9 cellular contexts compared by ENCODE assay signal in the genomic region with DNA sequence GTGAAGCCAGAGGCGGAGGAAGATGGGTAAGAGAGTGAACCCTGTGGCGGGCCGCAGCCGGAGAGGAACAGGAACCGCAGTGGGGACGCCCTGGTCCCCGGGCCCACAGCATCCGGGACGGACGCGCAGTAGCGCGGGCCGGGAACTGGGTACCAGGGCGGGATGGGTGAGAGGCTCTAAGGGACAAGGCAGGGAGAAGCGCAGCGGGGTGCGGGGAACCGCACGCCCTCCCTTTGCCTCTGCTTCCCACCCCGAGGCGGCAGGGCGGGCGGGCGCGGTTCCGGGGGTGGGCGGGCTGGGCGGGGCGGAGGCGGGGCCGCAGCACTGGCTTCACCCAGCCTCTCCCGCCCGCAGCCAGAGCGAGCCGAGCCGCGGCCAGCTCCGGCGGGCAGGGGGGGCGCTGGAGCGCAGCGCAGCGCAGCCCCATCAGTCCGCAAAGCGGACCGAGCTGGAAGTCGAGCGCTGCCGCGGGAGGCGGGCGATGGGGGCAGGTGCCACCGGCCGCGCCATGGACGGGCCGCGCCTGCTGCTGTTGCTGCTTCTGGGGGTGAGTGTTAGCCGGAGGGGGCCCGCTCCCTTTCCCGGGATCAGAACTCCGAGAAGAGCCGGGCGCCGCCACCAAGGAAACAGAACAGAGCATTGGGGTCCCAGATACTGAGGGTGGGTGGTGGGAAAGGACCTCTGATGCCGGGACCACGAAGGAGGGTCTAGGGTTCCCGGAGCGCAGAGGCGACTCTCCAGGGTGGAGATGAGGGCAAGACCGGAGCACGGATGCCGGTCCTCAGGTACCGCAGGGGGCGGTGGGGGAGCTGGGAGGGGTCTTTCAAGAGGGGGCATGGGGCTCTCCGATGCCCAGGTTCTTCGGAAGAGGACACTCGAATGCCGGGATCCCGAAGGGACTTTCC. TPM values are rescaled to one million over a fixed set of nuclear protein-coding genes. Genes with fewer than 3 reads are reported as not detected.
A peak's percentile ranks its signal among the peaks of the same experiment; 100 is the strongest.
DNase-seq lines count a peak whose midpoint lies in the region; ATAC-seq and TF ChIP-seq lines count a peak whose summit lies in the region.
"Had no signal": no experiment of that assay in that cellular context is flagged by ENCODE, and none has a peak within 500 bp of the region (broad histone marks: within the 10 kb centered on the region; RNA-seq: fewer than 3 reads in every experiment).

A gene with protein sequence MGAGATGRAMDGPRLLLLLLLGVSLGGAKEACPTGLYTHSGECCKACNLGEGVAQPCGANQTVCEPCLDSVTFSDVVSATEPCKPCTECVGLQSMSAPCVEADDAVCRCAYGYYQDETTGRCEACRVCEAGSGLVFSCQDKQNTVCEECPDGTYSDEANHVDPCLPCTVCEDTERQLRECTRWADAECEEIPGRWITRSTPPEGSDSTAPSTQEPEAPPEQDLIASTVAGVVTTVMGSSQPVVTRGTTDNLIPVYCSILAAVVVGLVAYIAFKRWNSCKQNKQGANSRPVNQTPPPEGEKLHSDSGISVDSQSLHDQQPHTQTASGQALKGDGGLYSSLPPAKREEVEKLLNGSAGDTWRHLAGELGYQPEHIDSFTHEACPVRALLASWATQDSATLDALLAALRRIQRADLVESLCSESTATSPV (plus strand): TSS at position 357 of the 905 bp plus-strand sequence. CDS start 125 bp downstream, at position 482.

- TF ChIP-seq POLR2A in prostate gland (IDR thresholded peaks at IDR 0.05): peak; percentile 92

- no peak within 1 kb of the TSS for H3K27ac ChIP-seq in HL-60 (replicated peaks)
- no peak within 1 kb of the TSS for H3K27ac ChIP-seq in RWPE1
- no peak within 1 kb of the TSS for H3K27ac ChIP-seq in right cardiac atrium (ENCODE audit: low read length)
- H3K27ac ChIP-seq in prostate gland: peak within 1 kb of the TSS; percentile 57 to 61

- peaks cover 58% of the 10 kb centered on the region for H3K27me3 Mint-ChIP-seq in activated naive CD8-positive, alpha-beta T cell treated with anti-CD3 and anti-CD28 coated beads for 36 hours

- peak; percentile 79 to 82 for ATAC-seq in right cardiac atrium
- ATAC-seq in GM18907 (IDR thresholded peaks at IDR 0.05; ENCODE audit: unreplicated experiment): no peak
- no peak for ATAC-seq in GM18861 (IDR thresholded peaks at IDR 0.05; ENCODE audit: unreplicated experiment)

- H3K4me1 Mint-ChIP-seq in activated naive CD8-positive, alpha-beta T cell treated with anti-CD3 and anti-CD28 coated beads for 36 hours: peaks cover 10% of the 10 kb centered on the region

- H3K4me3 ChIP-seq in HL-60 (replicated peaks; ENCODE audit: insufficient read depth, low read length) (peak within 1 kb of the TSS; percentile 43), right cardiac atrium (ENCODE audit: low read length) (peak within 1 kb of the TSS; percentile 36), prostate gland (peak within 1 kb of the TSS; percentile 43 to 50)

- H3K9me3 Mint-ChIP-seq in activated naive CD8-positive, alpha-beta T cell treated with anti-CD3 and anti-CD28 coated beads for 36 hours: no peaks in the 10 kb centered on the region

- H3K27me3 ChIP-seq in HL-60 (ENCODE audit: insufficient read depth, poor library complexity, severe bottlenecking) (peaks cover 51% of the 10 kb centered on the region), right cardiac atrium (ENCODE audit: control insufficient read depth, insufficient read depth) (no peaks in the 10 kb centered on the region), prostate gland (replicated peaks; ENCODE audit: insufficient read depth) (no peaks in the 10 kb centered on the region)

- intact Hi-C loops in right cardiac atrium (cut with DNase I): loop anchor here (2.0 to 10.0 kb wide), 6 partner anchors 52 to 60 kb away; no protein-coding TSS in a partner anchor
- intact Hi-C loops in prostate gland (cut with DNase I): no loop called here

- H3K9me3 ChIP-seq in right cardiac atrium (ENCODE audit: control insufficient read depth, low read length) (no peaks in the 10 kb centered on the region), prostate gland (no peaks in the 10 kb centered on the region)

- no peak for TF ChIP-seq CTCF in HL-60 (IDR thresholded peaks at IDR 0.05; ENCODE audit: insufficient read depth, low read length)
- 0 out of 2 replicates have a peak, but pooled peaks have one; percentile 23 for TF ChIP-seq CTCF in RWPE1 (conservative IDR thresholded peaks at IDR 0.05; ENCODE audit: low read depth)
- TF ChIP-seq CTCF in prostate gland (IDR thresholded peaks at IDR 0.05): peak in 1 of 4 experiments; percentile 14

- DNase-seq in ELR (ENCODE audit: low read depth): peak; percentile 68
- peak; percentile 28 to 43 for DNase-seq in HL-60 (ENCODE audit: low read depth in 1 of 2, low spot score in 1 of 2)
- peak; percentile 70 for DNase-seq in RWPE1 (ENCODE audit: low spot score)
- peak; percentile 69 for DNase-seq in activated naive CD8-positive, alpha-beta T cell treated with anti-CD3 and anti-CD28 coated beads for 36 hours
- peak; percentile 61 to 86 (median 84) for DNase-seq in right cardiac atrium
- no peak for DNase-seq in prostate gland (ENCODE audit: low spot score)

- CTCF ChIA-PET in RWPE1 (lab: Yijun Ruan, JAX): interaction anchor here (0.5 to 4.0 kb wide), 12 partner anchors 11 to 97 kb away, joined by 3 to 90 read pairs (median 4); no protein-coding TSS in a partner anchor

- H3K4me1 ChIP-seq in right cardiac atrium (ENCODE audit: control insufficient read depth, insufficient read depth, low read length): no peaks in the 10 kb centered on the region
- peaks cover 7% of the 10 kb centered on the region for H3K4me1 ChIP-seq in prostate gland (replicated peaks)

- POLR2A ChIA-PET in RWPE1 (lab: Yijun Ruan, JAX; ENCODE audit: low non-redundant PET): no interaction called here

- no peak within 1 kb of the TSS for H3K27ac Mint-ChIP-seq in activated naive CD8-positive, alpha-beta T cell treated with anti-CD3 and anti-CD28 coated beads for 36 hours

- H3K4me3 Mint-ChIP-seq in activated naive CD8-positive, alpha-beta T cell treated with anti-CD3 and anti-CD28 coated beads for 36 hours: peak within 1 kb of the TSS; percentile 68

- no peaks in the 10 kb centered on the region for H3K36me3 ChIP-seq in prostate gland

- WGBS in right cardiac atrium: 1% methylated on average over 81 of the region's 81 CpGs
- WGBS in prostate gland: 1% methylated on average over 60 of the region's 81 CpGs

- no peaks in the 10 kb centered on the region for H3K36me3 Mint-ChIP-seq in activated naive CD8-positive, alpha-beta T cell treated with anti-CD3 and anti-CD28 coated beads for 36 hours

RNA-seq across cellular contexts. Expression of the gene that starts here (rescaled TPM):
- under 1 TPM in 1 of 2 experiments, not detected in 1; 0.16 TPM for total RNA-seq in activated naive CD8-positive, alpha-beta T cell treated with anti-CD3 and anti-CD28 coated beads for 36 hours
- total RNA-seq in right cardiac atrium (10 to 100 TPM; 21.6 to 39.8 (median 29.4) TPM), prostate gland (10 to 100 TPM; 30.1 to 34.4 TPM)
- polyA plus RNA-seq in right cardiac atrium: 16.5 TPM
- total RNA-seq: dermis microvascular lymphatic vessel endothelial cell had no signal

Comparison
In these comparisons a context has a peak if more than half of its experiments do, and no peak if none do; other contexts are left out.
1. RNA of the gene that starts here (total RNA-seq): 30.1 to 34.4 TPM in prostate gland and 21.6 to 39.8 TPM in right cardiac atrium; 0.16 TPM in activated naive CD8-positive, alpha-beta T cell treated with anti-CD3 and anti-CD28 coated beads for 36 hours; every median in the first group is over 10 times any median in the second.
2. Peak in DNase-seq in activated naive CD8-positive, alpha-beta T cell treated with anti-CD3 and anti-CD28 coated beads for 36 hours; RNA of the gene not detected or under 1 TPM.
3. H3K27ac ChIP-seq: peak in prostate gland (2 of 2); none in HL-60 (single experiment), RWPE1 (single experiment) and right cardiac atrium (single experiment).
4. ATAC-seq: peak in right cardiac atrium (2 of 2); none in GM18907 (single experiment) and GM18861 (single experiment).
5. Peak in every context shown above with its lines, with median percentiles within 50 percentile points of each other: H3K4me3 ChIP-seq.